9 cellular contexts compared by ENCODE assay signal in genomic region chr19:3547301-3547731, GRCh38. TPM values are rescaled to one million over a fixed set of nuclear protein-coding genes. Genes with fewer than 3 reads are reported as not detected.
A peak's percentile ranks its signal among the peaks of the same experiment; 100 is the strongest.
DNase-seq lines count a peak whose midpoint lies in the region; ATAC-seq and TF ChIP-seq lines count a peak whose summit lies in the region.
"Had no signal": no experiment of that assay in that cellular context is flagged by ENCODE, and none has a peak within 500 bp of the region (broad histone marks: within the 10 kb centered on the region; RNA-seq: fewer than 3 reads in every experiment).

No MANE protein-coding gene starts in this region.

- H3K36me3 ChIP-seq in H7 (replicated peaks; ENCODE audit: control insufficient read depth, insufficient read depth, low read length) (peaks cover 1% of the 10 kb centered on the region; the same call in 1 of the 2 replicates), right lobe of liver (no peaks in the 10 kb centered on the region)

- no peak overlapping the region for H3K4me3 ChIP-seq in AG04449 (ENCODE audit: low read depth, low read length)
- no peak overlapping the region for H3K4me3 ChIP-seq in H7 (ENCODE audit: insufficient read depth, low read depth, low read length)
- H3K4me3 ChIP-seq in right lobe of liver: no peak overlapping the region

- DNase-seq in AG04449 (ENCODE audit: low read depth, low spot score) (no peak), H7 (peak; percentile 86), right lobe of liver (no peak), DMS79 treated with DMSO at 0.1 percent for 48 hours (lab: John Stamatoyannopoulos, UW) (no peak)
- DNase-seq in activated naive CD4-positive, alpha-beta T cell treated with Interleukin-2 at 50 U/mL for 16 hours: peak; percentile 39
- DNase-seq: NCI-H774 had no signal

- POLR2A ChIA-PET in AG04449 (lab: Yijun Ruan, JAX): no interaction called here

- TF ChIP-seq POLR2A in right lobe of liver (IDR thresholded peaks at IDR 0.05): no peak

- no peak for ATAC-seq in right lobe of liver
- no peak for ATAC-seq in HG03175 (IDR thresholded peaks at IDR 0.05; ENCODE audit: unreplicated experiment)
- ATAC-seq in HG03139 (IDR thresholded peaks at IDR 0.05; ENCODE audit: unreplicated experiment): no peak
- ATAC-seq in HG02938 (IDR thresholded peaks at IDR 0.05; ENCODE audit: unreplicated experiment): no peak

- intact Hi-C loops in right lobe of liver (cut with DNase I): loop anchor here (10.0 kb wide), 2 partner anchors 67 to 77 kb away; partner anchors contain the start of gene CACTIN (in 1 of the 2)

- TF ChIP-seq CTCF in AG04449 (IDR thresholded peaks at IDR 0.05; ENCODE audit: insufficient read depth, low read length, missing control alignments) (peak; percentile 58), right lobe of liver (IDR thresholded peaks at IDR 0.05) (peak; percentile 31 to 39 (median 34))

- H3K9me3 ChIP-seq in right lobe of liver: no peaks in the 10 kb centered on the region

- no peaks in the 10 kb centered on the region for H3K4me1 ChIP-seq in right lobe of liver

- no CpG with 5 or more reads among the region's 15 CpGs for WGBS in right lobe of liver (ENCODE audit: insufficient coverage, low coverage, low lambda C conversion rate, missing lambda C conversion rate)

- CTCF ChIA-PET in AG04449 (lab: Yijun Ruan, JAX): interaction anchor here (1.0 to 3.8 kb wide), 8 partner anchors 9 to 160 kb away, joined by 3 to 66 read pairs (median 6); partner anchors contain the start of gene MFSD12

- no peak overlapping the region for H3K27ac ChIP-seq in right lobe of liver

- no peaks in the 10 kb centered on the region for H3K27me3 ChIP-seq in H7 (ENCODE audit: control insufficient read depth, insufficient read depth, low read length)
- H3K27me3 ChIP-seq in right lobe of liver: no peaks in the 10 kb centered on the region

RNA-seq across cellular contexts. Expression of gene TEKTIP1, which starts 8.3 kb away (rescaled TPM):
- total RNA-seq in H7 (2014; rRNA removed; shearing (Covaris generic)): 1.6 TPM in 1 of 2 replicates, not detected in the other
- total RNA-seq in right lobe of liver: 1 to 10 TPM in 3 of 6 experiments, not detected in 3; 1.1 to 1.6 (median 1.3) TPM

RNA-seq across cellular contexts. Expression of gene MFSD12, which starts 10.1 kb away (rescaled TPM):
- 34.6 and 42.3 TPM in 2 replicates for total RNA-seq in H7 (2014; rRNA removed; shearing (Covaris generic))
- 100 to 1,000 TPM in 1 of 6 experiments, 10 to 100 TPM in 5; 23.8 to 114 (median 31.5) TPM for total RNA-seq in right lobe of liver

RNA-seq across cellular contexts. Expression of gene HMG20B, which starts 25.4 kb away (rescaled TPM):
- total RNA-seq in H7 (2014; rRNA removed; shearing (Covaris generic)): 109 and 124 TPM in 2 replicates
- total RNA-seq in right lobe of liver: 10 to 100 TPM; 30.7 to 58.6 (median 33.3) TPM

RNA-seq across cellular contexts. Expression of gene GIPC3, which starts 38.0 kb away (rescaled TPM):
- total RNA-seq in H7 (2014; rRNA removed; shearing (Covaris generic)): 0.11 and 0.21 TPM in 2 replicates
- total RNA-seq in right lobe of liver: 1 to 10 TPM in 2 of 6 experiments, under 1 TPM in 4; 0.51 to 1.6 (median 0.80) TPM

RNA-seq across cellular contexts. Expression of gene FZR1, which starts 41.2 kb away (rescaled TPM):
- 71.6 and 76.6 TPM in 2 replicates for total RNA-seq in H7 (2014; rRNA removed; shearing (Covaris generic))
- total RNA-seq in right lobe of liver: 10 to 100 TPM; 18.7 to 34.1 (median 23.8) TPM

Comparison
In these comparisons a context has a peak if more than half of its experiments do, and no peak if none do; other contexts are left out.
1. DNase-seq: peak in H7 (single experiment) and activated naive CD4-positive, alpha-beta T cell treated with Interleukin-2 at 50 U/mL for 16 hours (single experiment); none in AG04449 (single experiment), right lobe of liver (0 of 3) and DMS79 treated with DMSO at 0.1 percent for 48 hours (single experiment).